17 cellular contexts compared by ENCODE assay signal in the genomic region with DNA sequence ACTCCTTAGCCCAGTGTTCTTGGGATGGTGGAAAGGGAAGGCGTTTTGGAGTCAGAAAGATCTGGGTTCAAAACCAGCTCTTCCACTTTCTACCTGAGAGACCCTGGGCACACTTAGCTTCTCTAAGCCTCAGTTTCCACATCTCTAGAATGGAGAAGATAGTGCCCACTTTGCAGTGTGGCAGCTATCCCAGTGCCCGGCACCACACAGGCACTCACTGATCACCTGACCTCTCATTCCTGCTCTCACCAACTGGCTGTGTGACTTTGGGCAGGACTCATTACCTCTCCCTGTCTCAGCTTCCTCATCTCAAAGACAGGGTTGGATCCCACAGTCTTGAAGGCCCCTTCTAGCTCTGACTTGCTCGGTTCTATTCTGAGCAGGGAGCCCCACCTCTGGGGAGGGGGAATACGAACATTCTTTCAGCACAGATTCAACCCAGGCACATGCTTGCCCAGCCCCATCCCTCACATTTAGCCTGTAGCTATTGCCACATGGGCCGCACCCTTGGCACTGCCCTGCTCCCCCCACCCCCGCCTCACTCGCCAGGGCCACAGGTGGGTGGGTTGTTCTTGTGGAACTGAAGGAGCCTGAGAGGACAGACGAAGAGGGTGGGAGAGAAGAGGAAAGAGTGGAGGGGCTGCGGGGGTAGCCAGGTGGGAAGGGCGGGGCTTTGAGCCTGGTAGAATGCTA. TPM values are rescaled to one million over a fixed set of nuclear protein-coding genes. Genes with fewer than 3 reads are reported as not detected.
A peak's percentile ranks its signal among the peaks of the same experiment; 100 is the strongest.
DNase-seq lines count a peak whose midpoint lies in the region; ATAC-seq and TF ChIP-seq lines count a peak whose summit lies in the region.
"Had no signal": no experiment of that assay in that cellular context is flagged by ENCODE, and none has a peak within 500 bp of the region (broad histone marks: within the 10 kb centered on the region; RNA-seq: fewer than 3 reads in every experiment).

No MANE protein-coding gene starts in this region.

- no peaks in the 10 kb centered on the region for H3K36me3 Mint-ChIP-seq in MCF 10A (ENCODE audit: insufficient read depth, unreplicated experiment)

- CTCF ChIA-PET in MCF 10A (lab: Yijun Ruan, JAX): interaction anchor here (0.6 to 2.0 kb wide), 10 partner anchors 8 to 177 kb away, joined by 3 to 7 read pairs (median 3); no protein-coding TSS in a partner anchor

- H3K27ac ChIP-seq in HUES64 (ENCODE audit: low read depth, low read length) (no peak overlapping the region), sigmoid colon (no peak overlapping the region)
- H3K27ac ChIP-seq: brain microvascular endothelial cell had no signal

- no peaks in the 10 kb centered on the region for H3K9me3 Mint-ChIP-seq in MCF 10A (ENCODE audit: unreplicated experiment)
- H3K9me3 Mint-ChIP-seq: activated CD4-positive, alpha-beta T cell treated with anti-CD3 and anti-CD28 coated beads, Interleukin-2, amount 10 ng/mL, durations not matched to agents 24 days and 14 days had no signal

- H3K4me3 ChIP-seq in HUES64 (ENCODE audit: low read length): peak overlapping the region; percentile 26; the same call in 1 of the 2 replicates
- no peak overlapping the region for H3K4me3 ChIP-seq in sigmoid colon

- H3K36me3 ChIP-seq in HUES64 (ENCODE audit: insufficient read depth, low read length) (no peaks in the 10 kb centered on the region), sigmoid colon (no peaks in the 10 kb centered on the region)
- H3K36me3 ChIP-seq: brain microvascular endothelial cell, stomach had no signal

- peak; percentile 65 for DNase-seq in MCF 10A (ENCODE audit: unreplicated experiment)
- no peak for DNase-seq in left colon
- peak; percentile 56 for DNase-seq in sigmoid colon
- DNase-seq in NCI-H2196 (lab: John Stamatoyannopoulos, UW; ENCODE audit: unreplicated experiment): no peak
- DNase-seq in hypothalamus (lab: John Stamatoyannopoulos, UW): no peak
- DNase-seq: activated CD4-positive, alpha-beta T cell treated with anti-CD3 and anti-CD28 coated beads, Interleukin-2, amount 10 ng/mL, durations not matched to agents 24 days and 14 days; activated naive CD4-positive, alpha-beta T cell treated with anti-CD3 and anti-CD28 coated beads, Interleukin-2, amount 50 U/mL, for 16 hours; brain microvascular endothelial cell; Caco-2; EL; stimulated activated CD4-positive, alpha-beta T cell treated with anti-CD3 and anti-CD28 coated beads, Interleukin-15, amount 100 ng/mL, for 24 hours; stomach had no signal

- H3K27me3 Mint-ChIP-seq in MCF 10A (ENCODE audit: insufficient read depth, unreplicated experiment): no peaks in the 10 kb centered on the region

- no TSS peak for BruUV-seq in MCF 10A (replicated peaks; lab: Mats Ljungman, UMichigan)

- peak overlapping the region; percentile 33 for H3K4me3 Mint-ChIP-seq in MCF 10A (ENCODE audit: unreplicated experiment)
- H3K4me3 Mint-ChIP-seq: activated CD4-positive, alpha-beta T cell treated with anti-CD3 and anti-CD28 coated beads, Interleukin-2, amount 10 ng/mL, durations not matched to agents 24 days and 14 days had no signal

- H3K27me3 ChIP-seq in HUES64 (ENCODE audit: insufficient read depth, low read length) (peaks cover 100% of the 10 kb centered on the region), sigmoid colon (peaks cover 15 to 45% (median 35%) of the 10 kb centered on the region in 3 donors)

- POLR2A ChIA-PET in MCF 10A (lab: Yijun Ruan, JAX): interaction anchor here (0.8 to 2.7 kb wide), 26 partner anchors 8 to 165 kb away, joined by 3 to 20 read pairs (median 6); a partner anchor contains a TSS

- H3K4me1 ChIP-seq in HUES64 (ENCODE audit: insufficient read depth, low read length): peaks cover 26% of the 10 kb centered on the region
- H3K4me1 ChIP-seq in sigmoid colon: peaks cover 0 to 36% (median 25%) of the 10 kb centered on the region in 4 donors

- no peak for TF ChIP-seq CTCF in MCF 10A (IDR thresholded peaks at IDR 0.05; ENCODE audit: unreplicated experiment)
- TF ChIP-seq CTCF in sigmoid colon (IDR thresholded peaks at IDR 0.05): no peak

- H3K9me3 ChIP-seq in HUES64 (ENCODE audit: insufficient read depth, low read depth, low read length): no peaks in the 10 kb centered on the region
- no peaks in the 10 kb centered on the region for H3K9me3 ChIP-seq in sigmoid colon
- H3K9me3 ChIP-seq: Caco-2, stomach had no signal

- 49% methylated on average over 9 of the region's 10 CpGs for WGBS in HUES64
- 27 to 70% methylated on average over 10 of the region's 10 CpGs for WGBS in sigmoid colon, 2 donors

- H3K9ac ChIP-seq in HUES64 (ENCODE audit: low read depth, low read length): no peak overlapping the region

- peak; percentile 31 for ATAC-seq in left colon
- ATAC-seq in GM18519 (IDR thresholded peaks at IDR 0.05; ENCODE audit: low FRiP score, unreplicated experiment): no peak
- ATAC-seq: left cardiac atrium had no signal

- H3K4me1 Mint-ChIP-seq in MCF 10A (ENCODE audit: insufficient read depth, unreplicated experiment): peaks cover 29% of the 10 kb centered on the region

- peak overlapping the region; percentile 85 for H3K27ac Mint-ChIP-seq in MCF 10A (ENCODE audit: low read depth, unreplicated experiment)
- H3K27ac Mint-ChIP-seq: activated CD4-positive, alpha-beta T cell treated with anti-CD3 and anti-CD28 coated beads, Interleukin-2, amount 10 ng/mL, durations not matched to agents 24 days and 14 days had no signal

- intact Hi-C loops in MCF 10A (cut with micrococcal nuclease) (loop anchor here (5.0 kb wide), 1 partner anchor 111 kb away; a partner anchor contains a TSS), left colon (cut with DNase I, micrococcal nuclease) (no loop called here), sigmoid colon (cut with DNase I) (no loop called here)

- TF ChIP-seq POLR2A in sigmoid colon (IDR thresholded peaks at IDR 0.05): no peak

- TF ChIP-seq EP300 in sigmoid colon (IDR thresholded peaks at IDR 0.05): no peak

RNA-seq across cellular contexts. Expression of a gene that starts 39.2 kb away (rescaled TPM):
- 6.9 TPM for polyA plus RNA-seq in HUES64 (2013, experiment 1 of 2)
- 7.9 TPM for polyA plus RNA-seq in HUES64 (2013, experiment 2 of 2)
- 4.0 and 5.4 TPM in 2 replicates for total RNA-seq in MCF 10A (2022)
- total RNA-seq in left colon: 10 to 100 TPM; 29.2 to 32.9 TPM
- 1 to 10 TPM; 1.8 to 2.8 (median 2.2) TPM for total RNA-seq in sigmoid colon
- polyA plus RNA-seq in sigmoid colon: 10 to 100 TPM in 1 of 3 donors, 1 to 10 TPM in 2; 1.6 to 20.2 (median 1.8) TPM
- total RNA-seq: NCI-H460, pulmonary artery endothelial cell had no signal

Comparison
In these comparisons a context has a peak if more than half of its experiments do, and no peak if none do; other contexts are left out.
1. DNase-seq: peak in MCF 10A (single experiment) and sigmoid colon (single experiment); none in left colon (0 of 2), NCI-H2196 (single experiment) and hypothalamus (0 of 51).